1 cellular context compared by ENCODE assay signal in the genomic region with DNA sequence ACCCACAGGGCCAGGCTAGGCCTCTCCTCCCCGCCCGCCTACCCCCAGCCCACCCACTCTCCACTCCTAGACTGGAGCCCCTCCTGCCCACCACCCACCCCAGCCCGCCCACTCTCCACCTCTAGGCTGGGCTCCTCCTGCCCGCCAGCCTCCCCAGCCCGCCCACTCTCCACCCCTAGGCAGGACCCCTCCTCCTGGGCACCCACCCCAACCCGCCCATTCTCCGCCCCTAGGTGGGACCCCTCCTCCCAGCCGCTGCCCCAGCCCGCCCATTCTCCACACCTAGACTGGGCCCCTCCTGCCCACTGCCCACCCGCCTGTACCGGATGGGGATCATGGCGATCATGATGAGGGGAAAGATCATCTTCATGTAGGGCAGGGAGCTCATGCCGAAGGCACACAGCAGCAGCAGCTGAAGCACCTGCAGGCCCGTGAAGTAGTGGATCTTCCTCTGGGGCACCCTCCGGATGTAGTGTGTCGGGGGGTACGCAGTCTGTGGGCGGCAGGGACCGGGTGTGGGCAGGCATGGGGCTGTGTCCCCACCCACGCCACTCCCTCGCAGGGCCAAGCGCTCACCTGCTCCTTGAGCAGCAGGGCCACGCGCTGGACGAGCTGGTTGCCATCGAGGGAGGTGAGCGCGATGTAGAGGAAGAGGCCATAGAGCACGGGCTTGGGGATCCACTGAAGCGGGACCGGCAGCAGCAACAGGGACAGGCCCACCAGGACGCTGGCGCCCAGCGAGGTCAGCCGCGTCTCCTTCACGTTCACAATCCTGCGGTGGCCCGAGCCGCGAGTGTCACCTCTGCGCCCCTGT.
TF ChIP-seq lines count a peak whose summit lies in the region.

No MANE protein-coding gene starts in this region.

TF ChIP-seq in GM12878, 131 proteins besides CTCF, POLR2A, EP300 and RAD21:
- no peak for TF ChIP-seq NFIC (IDR thresholded peaks at IDR 0.05; ENCODE audit: low read depth, low read length)
